Comparison of ENCODE assay signal across 2 cellular contexts in genomic region chr2:218406209-218406948, GRCh38.
TF ChIP-seq lines count a peak whose summit lies in the region.

No MANE protein-coding gene starts in this region.

TF ChIP-seq in A549, 52 proteins besides CTCF, POLR2A, EP300 and RAD21 (continued from another document):
- TF ChIP-seq MAX (IDR thresholded peaks at IDR 0.05) (peak; percentile 38), MYC (IDR thresholded peaks at IDR 0.05; ENCODE audit: borderline replicate concordance, low read length) (no peak), KDM1A (IDR thresholded peaks at IDR 0.05; ENCODE audit: low read depth) (no peak), TP53 (CRISPR knock-in tag; IDR thresholded peaks at IDR 0.05) (peak; percentile 90), CBX8 (IDR thresholded peaks at IDR 0.05) (no peak), PBX3 (IDR thresholded peaks at IDR 0.05) (peak; percentile 70), RFX5 (IDR thresholded peaks at IDR 0.05) (no peak), ELK1 (IDR thresholded peaks at IDR 0.05; ENCODE audit: low read depth, low read length) (no peak), REST (IDR thresholded peaks at IDR 0.05) (no peak), ATOH8 (CRISPR knock-in tag; IDR thresholded peaks at IDR 0.05; ENCODE audit: low read depth) (no peak)

TF ChIP-seq in GM12878, 131 proteins besides CTCF, POLR2A, EP300 and RAD21 (continued from another document and continues in another):
- TF ChIP-seq BACH1 (IDR thresholded peaks at IDR 0.05; ENCODE audit: borderline replicate concordance) (no peak; the same call in 1 of the 2 replicates), PAX5 (IDR thresholded peaks at IDR 0.05; ENCODE audit: borderline replicate concordance, low read depth, low read length) (peak; percentile 40; the same call in 1 of the 2 replicates), MEF2B (IDR thresholded peaks at IDR 0.05; ENCODE audit: partially characterized antibody, poor library complexity, severe bottlenecking) (peak; percentile 95), MTA3 (IDR thresholded peaks at IDR 0.05; ENCODE audit: borderline replicate concordance, low read length) (no peak; the same call in 1 of the 2 replicates), CHD4 (IDR thresholded peaks at IDR 0.05) (no peak), TCF12 (IDR thresholded peaks at IDR 0.05; ENCODE audit: low read depth, low read length) (0 out of 2 replicates have a peak, but pooled peaks have one; percentile 7), SRF (IDR thresholded peaks at IDR 0.05; ENCODE audit: low read depth in 2 of 2, low read length in 2 of 2) (0 out of 4 replicates have a peak, but pooled peaks of 1 of the 2 experiments have one; percentile 29), RAD51 (IDR thresholded peaks at IDR 0.05) (no peak), ZNF384 (IDR thresholded peaks at IDR 0.05; ENCODE audit: borderline replicate concordance, low read depth, low read length) (no peak), KLF5 (IDR thresholded peaks at IDR 0.05; ENCODE audit: partially characterized antibody) (no peak), CREB1 (IDR thresholded peaks at IDR 0.05; ENCODE audit: low read depth) (peak; percentile 54), POLR2AphosphoS5 (IDR thresholded peaks at IDR 0.05; ENCODE audit: low read length) (peak; percentile 10; the same call in 1 of the 2 replicates), USF1 (IDR thresholded peaks at IDR 0.05; ENCODE audit: borderline replicate concordance, extremely low read length, insufficient read depth, low read depth, low read length) (no peak), MAX (IDR thresholded peaks at IDR 0.05; ENCODE audit: low read depth, low read length) (peak; percentile 46; the same call in 1 of the 2 replicates), KAT2A (conservative IDR thresholded peaks at IDR 0.05; ENCODE audit: control insufficient read depth, low read depth, low read length) (no peak), SMAD5 (IDR thresholded peaks at IDR 0.05; ENCODE audit: low read depth) (no peak; the same call in 1 of the 2 replicates), SMAD1 (IDR thresholded peaks at IDR 0.05; ENCODE audit: low read depth, partially characterized antibody) (no peak), STAT1 (conservative IDR thresholded peaks at IDR 0.05) (no peak; the same call in 1 of the 2 replicates), BCL3 (IDR thresholded peaks at IDR 0.05; ENCODE audit: borderline replicate concordance, insufficient read depth, low read depth, low read length, poor library complexity, severe bottlenecking) (peak; percentile 88), ZBTB33 (IDR thresholded peaks at IDR 0.05) (no peak), ZSCAN29 (IDR thresholded peaks at IDR 0.05) (no peak), WRNIP1 (IDR thresholded peaks at IDR 0.05; ENCODE audit: borderline replicate concordance, low read depth, low read length) (no peak), BRCA1 (IDR thresholded peaks at IDR 0.05; ENCODE audit: low read depth, low read length) (no peak), ELK1 (IDR thresholded peaks at IDR 0.05; ENCODE audit: low read depth, low read length) (0 out of 2 replicates have a peak, but pooled peaks have one; percentile 38), BCLAF1 (IDR thresholded peaks at IDR 0.05) (no peak), ZNF217 (IDR thresholded peaks at IDR 0.05) (no peak), IKZF1 (conservative IDR thresholded peaks at IDR 0.05) (peak; percentile 95), E4F1 (IDR thresholded peaks at IDR 0.05; ENCODE audit: borderline replicate concordance, partially characterized antibody) (no peak), CREM (IDR thresholded peaks at IDR 0.05; ENCODE audit: low read depth) (no peak), NFXL1 (IDR thresholded peaks at IDR 0.05; ENCODE audit: borderline replicate concordance) (no peak), SKIL (IDR thresholded peaks at IDR 0.05; ENCODE audit: low read depth, poor library complexity, severe bottlenecking) (no peak), RUNX3 (IDR thresholded peaks at IDR 0.05; ENCODE audit: low read length) (no peak; the same call in 1 of the 2 replicates), RELA (IDR thresholded peaks at IDR 0.05; ENCODE audit: borderline replicate concordance, partially characterized antibody) (no peak), ATF3 (IDR thresholded peaks at IDR 0.05; ENCODE audit: borderline replicate concordance, extremely low read depth, low read depth, low read length) (no peak), SREBF2 (IDR thresholded peaks at IDR 0.05; ENCODE audit: low read length) (no peak), FOS (IDR thresholded peaks at IDR 0.05; ENCODE audit: borderline replicate concordance, extremely low read depth, insufficient read length) (no peak), ZBTB40 (IDR thresholded peaks at IDR 0.05; ENCODE audit: borderline replicate concordance) (no peak)
